ENCODE assay signal across 1 cellular context in genomic region chr6:15879372-15880261, GRCh38.
TF ChIP-seq lines count a peak whose summit lies in the region.

No MANE protein-coding gene starts in this region.

TF ChIP-seq in SK-N-SH, 30 proteins besides CTCF, POLR2A, EP300 and RAD21 (continued from another document):
- TF ChIP-seq MEF2A (IDR thresholded peaks at IDR 0.05; ENCODE audit: borderline replicate concordance, low read depth), result no peak
- peak; percentile 33; the same call in 1 of the 2 replicates for TF ChIP-seq TEAD4 (IDR thresholded peaks at IDR 0.05; ENCODE audit: borderline replicate concordance, insufficient read depth)
- no peak for TF ChIP-seq GABPA (IDR thresholded peaks at IDR 0.05; ENCODE audit: low read depth)
- peak; percentile 37; the same call in 1 of the 2 replicates for TF ChIP-seq POLR2AphosphoS5 (IDR thresholded peaks at IDR 0.05; ENCODE audit: low read depth, low read length)
- peak; percentile 92 for TF ChIP-seq RCOR1 (IDR thresholded peaks at IDR 0.05; ENCODE audit: low read length)
TF ChIP-seq in SK-N-SH: peak in this region for 9.
